ENCODE assay signal across 16 cellular contexts in the genomic region with DNA sequence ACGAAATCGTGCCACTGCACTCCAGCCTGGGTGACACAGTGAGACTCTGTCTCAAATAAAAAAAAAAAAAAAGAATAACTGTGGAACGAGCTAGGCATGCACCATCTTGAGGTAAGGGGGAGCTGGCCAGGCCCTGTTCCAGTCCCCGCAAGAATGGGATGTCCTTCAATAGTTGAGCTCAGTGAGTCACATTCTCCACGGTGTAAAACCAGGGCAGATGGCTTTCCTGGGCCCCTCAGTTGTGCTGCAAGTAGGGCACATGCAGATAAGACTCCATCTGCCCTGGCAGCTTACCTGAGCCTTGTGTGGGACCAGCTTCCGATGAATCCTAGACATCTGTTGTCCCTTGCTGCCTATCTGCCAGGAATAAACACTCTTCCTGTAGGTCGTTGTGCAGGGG.
A peak's percentile ranks its signal among the peaks of the same experiment; 100 is the strongest.
DNase-seq lines count a peak whose midpoint lies in the region; ATAC-seq, FAIRE-seq and TF ChIP-seq lines count a peak whose summit lies in the region.
"Had no signal": no experiment of that assay in that cellular context is flagged by ENCODE, and none has a peak within 500 bp of the region (broad histone marks: within the 10 kb centered on the region; RNA-seq: fewer than 3 reads in every experiment).

No MANE protein-coding gene starts in this region.

- TF ChIP-seq EP300 in K562 (IDR thresholded peaks at IDR 0.05; ENCODE audit: low read length) (no peak), SK-N-SH (IDR thresholded peaks at IDR 0.05; ENCODE audit: borderline replicate concordance in 1 of 2, low read depth in 1 of 2, low read length in 1 of 2) (no peak)

- no peaks in the 10 kb centered on the region for H3K9me2 ChIP-seq in SK-N-SH

- H3K27me3 ChIP-seq in K562 (ENCODE audit: control insufficient read depth in 2 of 2, insufficient read depth in 2 of 2, low read length in 2 of 2): peaks cover 0 to 16% of the 10 kb centered on the region in 2 experiments; a peak in 4 of 5 replicates
- H3K27me3 ChIP-seq in SK-N-SH (ENCODE audit: insufficient read depth): no peaks in the 10 kb centered on the region

- in situ Hi-C loops in K562 (cut with MboI): no loop called here

- no peak overlapping the region for H3K4me2 ChIP-seq in K562 (ENCODE audit: insufficient read depth, low read length)
- no peak overlapping the region for H3K4me2 ChIP-seq in SK-N-SH

- no peak for TF ChIP-seq RAD21 in K562 (CRISPR knock-in tag; conservative IDR thresholded peaks at IDR 0.05 in 1 of 2, IDR thresholded peaks at IDR 0.05 in 1 of 2)
- no peak for TF ChIP-seq RAD21 in SK-N-SH (IDR thresholded peaks at IDR 0.05; ENCODE audit: low read length)

- H4K20me1 ChIP-seq in K562 (replicated peaks; ENCODE audit: control insufficient read depth, insufficient read depth, low read length) (no peaks in the 10 kb centered on the region), SK-N-SH (ENCODE audit: insufficient read depth) (no peaks in the 10 kb centered on the region)
- H4K20me1 ChIP-seq: BLaER1 treated with 17β-estradiol and CSF1 and Interleukin-3, amounts not matched to agents 10 nM and 100 nM had no signal

- no peaks in the 10 kb centered on the region for H3K36me3 ChIP-seq in K562 (ENCODE audit: control insufficient read depth, insufficient read depth, low read length)
- no peaks in the 10 kb centered on the region for H3K36me3 ChIP-seq in SK-N-SH (replicated peaks in 1 of 2; ENCODE audit: control insufficient read depth in 1 of 2, insufficient read depth in 2 of 2, low read length in 1 of 2)

- DNase-seq in NCI-H82 (lab: John Stamatoyannopoulos, UW): peak; percentile 32
- DNase-seq in NCI-H82 treated with DMSO at 0.1 percent for 48 hours (lab: John Stamatoyannopoulos, UW; ENCODE audit: unreplicated experiment): no peak
- peak; percentile 66 to 89 for DNase-seq in NCI-H524 (lab: John Stamatoyannopoulos, UW)
- DNase-seq in K562 (ENCODE audit: extremely low read depth in 1 of 4, low spot score in 3 of 4): no peak
- no peak for DNase-seq in activated T-cell treated with anti-CD3 and anti-CD28 coated beads, Interleukin-2, amount 50 U/mL, for 1 hour
- no peak for DNase-seq in SK-N-SH
- DNase-seq: 8988T; Calu3; CD8-positive, alpha-beta T cell; GF-D8; GOT3; H7 had no signal

- no peak for TF ChIP-seq CTCF in K562 (IDR thresholded peaks at IDR 0.05 in 2 of 3, conservative IDR thresholded peaks at IDR 0.05 in 1 of 3; ENCODE audit: insufficient read depth in 2 of 3, low read depth in 1 of 3, low read length in 3 of 3)
- no peak for TF ChIP-seq CTCF in SK-N-SH (IDR thresholded peaks at IDR 0.05)

- CTCF ChIA-PET in K562 (lab: Yijun Ruan, JAX; ENCODE audit: low intra/inter-chr PET ratio): no interaction called here
- CTCF ChIA-PET in SK-N-SH (lab: Yijun Ruan, JAX): no interaction called here

- intact Hi-C loops in K562 (cut with micrococcal nuclease): no loop called here

- H3K27ac ChIP-seq in K562 (ENCODE audit: extremely low read depth, low read depth, low read length) (no peak overlapping the region), SK-N-SH (ENCODE audit: low read depth in 2 of 2, low read length in 1 of 2) (no peak overlapping the region)

- BruUV-seq in K562 (replicated peaks; lab: Mats Ljungman, UMichigan): no TSS peak

- no peaks in the 10 kb centered on the region for H3K9me1 ChIP-seq in K562 (ENCODE audit: control insufficient read depth, insufficient read depth, low read length)

- no peak for FAIRE-seq in K562 (lab: Jason Lieb, UNC)
- FAIRE-seq: HepG2 had no signal

- H2AFZ ChIP-seq in K562 (ENCODE audit: low read depth, low read length): no peak overlapping the region
- H2AFZ ChIP-seq in SK-N-SH (ENCODE audit: low read depth): no peak overlapping the region

- TF ChIP-seq POLR2A in K562 (conservative IDR thresholded peaks at IDR 0.05): no peak

- H3K9ac ChIP-seq in K562 (ENCODE audit: insufficient read depth in 1 of 2, low read depth in 2 of 2, low read length in 2 of 2) (no peak overlapping the region), SK-N-SH (no peak overlapping the region)
- H3K9ac ChIP-seq: BLaER1 treated with 17β-estradiol and CSF1 and Interleukin-3, amounts not matched to agents 10 nM and 100 nM had no signal

- no peaks in the 10 kb centered on the region for H3F3A ChIP-seq in SK-N-SH (replicated peaks; ENCODE audit: insufficient read depth)

- POLR2A ChIA-PET in K562 (lab: Yijun Ruan, JAX) (interaction anchor here (0.6 kb wide), 2 partner anchors 11 to 595 kb away, joined by 3 to 6 read pairs; no protein-coding TSS in a partner anchor), SK-N-SH (lab: Yijun Ruan, JAX) (no interaction called here)

- ATAC-seq in K562 (no peak), GM19455 (IDR thresholded peaks at IDR 0.05; ENCODE audit: unreplicated experiment) (no peak)
- ATAC-seq: CD8-positive, alpha-beta T cell; HCT116; HepG2 had no signal

- H3K4me1 ChIP-seq in K562 (replicated peaks in 1 of 2; ENCODE audit: control insufficient read depth in 2 of 2, insufficient read depth in 2 of 2, low read length in 2 of 2): no peaks in the 10 kb centered on the region
- H3K4me1 ChIP-seq in SK-N-SH (ENCODE audit: control insufficient read depth in 1 of 2, insufficient read depth in 2 of 2, low read depth in 1 of 2, low read length in 1 of 2): no peaks in the 10 kb centered on the region

- H3K79me2 ChIP-seq in K562 (ENCODE audit: control insufficient read depth, insufficient read depth, low read length): no peaks in the 10 kb centered on the region
- H3K79me2 ChIP-seq in SK-N-SH (ENCODE audit: insufficient read depth): no peaks in the 10 kb centered on the region

- WGBS in K562 (ENCODE audit: insufficient coverage, low coverage, missing lambda C conversion rate): 0% methylated on average over 7 of the region's 7 CpGs
- WGBS in SK-N-SH (ENCODE audit: low lambda C conversion rate): 13% methylated on average over 6 of the region's 7 CpGs

- H3K4me3 ChIP-seq in K562: no peak overlapping the region
- no peak overlapping the region for H3K4me3 ChIP-seq in SK-N-SH (ENCODE audit: low read depth in 2 of 2, low read length in 1 of 2)

- H3K9me3 ChIP-seq in K562 (replicated peaks; ENCODE audit: control insufficient read depth, insufficient read depth, low read depth, low read length) (no peaks in the 10 kb centered on the region), SK-N-SH (no peaks in the 10 kb centered on the region)

TF ChIP-seq in K562, 482 proteins besides CTCF, POLR2A, EP300 and RAD21 (continues in another document):
- no peak for TF ChIP-seq MCM7 (IDR thresholded peaks at IDR 0.05)
- TF ChIP-seq ZNF23 (CRISPR knock-in tag; IDR thresholded peaks at IDR 0.05): no peak
- TF ChIP-seq MTF1 (CRISPR knock-in tag; IDR thresholded peaks at IDR 0.05; ENCODE audit: borderline replicate concordance): no peak
- TF ChIP-seq HNRNPLL (IDR thresholded peaks at IDR 0.05; ENCODE audit: low read depth, low read length, poor library complexity, severe bottlenecking): no peak

TF ChIP-seq in SK-N-SH, 30 proteins besides CTCF, POLR2A, EP300 and RAD21 (continues in another document):
- no peak for TF ChIP-seq FOXM1 (IDR thresholded peaks at IDR 0.05; ENCODE audit: low read depth)
- TF ChIP-seq GATA2 (CRISPR knock-in tag; IDR thresholded peaks at IDR 0.05): no peak
- TF ChIP-seq, protein P1, sequence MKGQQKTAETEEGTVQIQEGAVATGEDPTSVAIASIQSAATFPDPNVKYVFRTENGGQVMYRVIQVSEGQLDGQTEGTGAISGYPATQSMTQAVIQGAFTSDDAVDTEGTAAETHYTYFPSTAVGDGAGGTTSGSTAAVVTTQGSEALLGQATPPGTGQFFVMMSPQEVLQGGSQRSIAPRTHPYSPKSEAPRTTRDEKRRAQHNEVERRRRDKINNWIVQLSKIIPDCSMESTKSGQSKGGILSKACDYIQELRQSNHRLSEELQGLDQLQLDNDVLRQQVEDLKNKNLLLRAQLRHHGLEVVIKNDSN (IDR thresholded peaks at IDR 0.05; ENCODE audit: borderline replicate concordance, low read depth): no peak
- no peak for TF ChIP-seq YY1 (IDR thresholded peaks at IDR 0.05; ENCODE audit: low read depth)
- TF ChIP-seq RFX5 (IDR thresholded peaks at IDR 0.05; ENCODE audit: low read length): no peak
- no peak for TF ChIP-seq SMC3 (IDR thresholded peaks at IDR 0.05; ENCODE audit: low read depth, low read length)
- TF ChIP-seq MEF2A (IDR thresholded peaks at IDR 0.05; ENCODE audit: borderline replicate concordance, low read depth): no peak
- TF ChIP-seq FOXJ3 (CRISPR knock-in tag; IDR thresholded peaks at IDR 0.05): no peak
- TF ChIP-seq NRF1 (IDR thresholded peaks at IDR 0.05; ENCODE audit: low read depth, low read length): no peak
- TF ChIP-seq, protein P2, sequence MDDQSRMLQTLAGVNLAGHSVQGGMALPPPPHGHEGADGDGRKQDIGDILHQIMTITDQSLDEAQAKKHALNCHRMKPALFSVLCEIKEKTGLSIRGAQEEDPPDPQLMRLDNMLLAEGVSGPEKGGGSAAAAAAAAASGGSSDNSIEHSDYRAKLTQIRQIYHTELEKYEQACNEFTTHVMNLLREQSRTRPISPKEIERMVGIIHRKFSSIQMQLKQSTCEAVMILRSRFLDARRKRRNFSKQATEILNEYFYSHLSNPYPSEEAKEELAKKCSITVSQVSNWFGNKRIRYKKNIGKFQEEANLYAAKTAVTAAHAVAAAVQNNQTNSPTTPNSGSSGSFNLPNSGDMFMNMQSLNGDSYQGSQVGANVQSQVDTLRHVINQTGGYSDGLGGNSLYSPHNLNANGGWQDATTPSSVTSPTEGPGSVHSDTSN (IDR thresholded peaks at IDR 0.05): no peak
- TF ChIP-seq ELF1 (IDR thresholded peaks at IDR 0.05): no peak
- TF ChIP-seq, protein P3, sequence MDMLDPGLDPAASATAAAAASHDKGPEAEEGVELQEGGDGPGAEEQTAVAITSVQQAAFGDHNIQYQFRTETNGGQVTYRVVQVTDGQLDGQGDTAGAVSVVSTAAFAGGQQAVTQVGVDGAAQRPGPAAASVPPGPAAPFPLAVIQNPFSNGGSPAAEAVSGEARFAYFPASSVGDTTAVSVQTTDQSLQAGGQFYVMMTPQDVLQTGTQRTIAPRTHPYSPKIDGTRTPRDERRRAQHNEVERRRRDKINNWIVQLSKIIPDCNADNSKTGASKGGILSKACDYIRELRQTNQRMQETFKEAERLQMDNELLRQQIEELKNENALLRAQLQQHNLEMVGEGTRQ (IDR thresholded peaks at IDR 0.05; ENCODE audit: borderline replicate concordance, low read depth, low read length): no peak
- TF ChIP-seq, protein P4, sequence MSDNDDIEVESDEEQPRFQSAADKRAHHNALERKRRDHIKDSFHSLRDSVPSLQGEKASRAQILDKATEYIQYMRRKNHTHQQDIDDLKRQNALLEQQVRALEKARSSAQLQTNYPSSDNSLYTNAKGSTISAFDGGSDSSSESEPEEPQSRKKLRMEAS (IDR thresholded peaks at IDR 0.05; ENCODE audit: low read depth): no peak
- TF ChIP-seq TEAD4 (IDR thresholded peaks at IDR 0.05; ENCODE audit: borderline replicate concordance, insufficient read depth): no peak
- no peak for TF ChIP-seq MXI1 (IDR thresholded peaks at IDR 0.05; ENCODE audit: low read depth, low read length)

Comparison
In these comparisons a context has a peak if more than half of its experiments do, and no peak if none do; other contexts are left out.
1. DNase-seq: peak in NCI-H82 (single experiment) and NCI-H524 (2 of 2); none in NCI-H82 treated with DMSO at 0.1 percent for 48 hours (single experiment), K562 (0 of 4), activated T-cell treated with anti-CD3 and anti-CD28 coated beads, Interleukin-2, amount 50 U/mL, for 1 hour (single experiment) and SK-N-SH (single experiment).